Comparison of ENCODE assay signal across 19 cellular contexts in the genomic region with DNA sequence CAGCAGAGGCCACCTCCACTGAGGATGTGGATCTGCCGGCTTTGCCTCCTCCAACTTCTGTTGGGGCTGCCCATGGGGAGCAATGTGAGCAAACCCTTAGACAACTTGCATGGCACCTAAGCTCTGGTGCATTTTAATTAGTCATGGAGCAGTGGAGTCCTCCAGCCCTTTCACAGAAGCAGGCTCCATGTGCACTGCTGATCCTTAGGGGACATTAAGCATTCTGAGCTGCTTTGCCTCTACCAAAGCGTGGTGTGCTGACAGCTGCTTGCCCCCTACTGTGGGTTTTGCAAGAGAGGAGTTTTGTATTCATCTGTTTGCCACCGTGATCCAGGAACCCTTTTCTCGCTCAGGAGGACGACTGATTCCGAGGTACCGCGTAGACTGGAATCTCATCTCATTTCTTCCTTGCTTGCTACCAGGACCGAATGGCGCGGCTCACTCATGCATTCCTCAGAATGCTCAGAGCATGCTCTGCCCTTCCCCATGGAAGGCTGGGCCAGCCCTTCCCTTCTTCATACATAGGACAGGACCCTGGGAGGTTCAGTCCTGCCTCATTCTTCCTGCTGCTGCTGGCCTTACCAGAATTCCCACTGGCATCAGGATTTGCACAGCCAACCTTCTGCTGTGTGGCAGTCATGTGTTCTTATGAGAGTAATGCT.
DNase-seq lines count a peak whose midpoint lies in the region; ATAC-seq and TF ChIP-seq lines count a peak whose summit lies in the region.
"Had no signal": no experiment of that assay in that cellular context is flagged by ENCODE, and none has a peak within 500 bp of the region (broad histone marks: within the 10 kb centered on the region; RNA-seq: fewer than 3 reads in every experiment).

No MANE protein-coding gene starts in this region.

- no peak overlapping the region for H3K9ac ChIP-seq in neural progenitor cell

- peaks cover 14% of the 10 kb centered on the region for H3K4me1 ChIP-seq in GM23338 (ENCODE audit: insufficient read depth)
- H3K4me1 ChIP-seq in neural progenitor cell: peaks cover 22% of the 10 kb centered on the region
- H3K4me1 ChIP-seq: SJSA1 had no signal

- peak; percentile 54 for ATAC-seq in GM23338
- ATAC-seq in GM18502 (IDR thresholded peaks at IDR 0.05; ENCODE audit: poor library complexity, unreplicated experiment): no peak
- ATAC-seq: T-helper 17 cell had no signal

- H3K79me2 ChIP-seq in GM23338 (replicated peaks; ENCODE audit: insufficient read depth) (no peaks in the 10 kb centered on the region), neural progenitor cell (ENCODE audit: low read depth) (no peaks in the 10 kb centered on the region)

- no peak overlapping the region for H2AFZ ChIP-seq in GM23338
- no peak overlapping the region for H2AFZ ChIP-seq in neural progenitor cell (replicated peaks)
- H2AFZ ChIP-seq: PC-9 had no signal

- peaks cover 17% of the 10 kb centered on the region for H3K4me1 Mint-ChIP-seq in GM23338
- peaks cover 16% of the 10 kb centered on the region for H3K4me1 Mint-ChIP-seq in neural progenitor cell
- H3K4me1 Mint-ChIP-seq: T-helper 17 cell had no signal

- H3F3A ChIP-seq in GM23338 (replicated peaks; ENCODE audit: low read depth) (no peaks in the 10 kb centered on the region), neural progenitor cell (ENCODE audit: low read depth) (peaks cover 9% of the 10 kb centered on the region)

- DNase-seq in GM23338 (ENCODE audit: low spot score): no peak
- peak; percentile 0 for DNase-seq in MV-4-11 (lab: John Stamatoyannopoulos, UW)
- DNase-seq in WERI-Rb-1: peak; percentile 35
- peak; percentile 29 for DNase-seq in neural progenitor cell (ENCODE audit: low spot score)
- no peak for DNase-seq in NCI-H524 treated with DMSO at 0.1 percent for 48 hours (lab: John Stamatoyannopoulos, UW)
- no peak for DNase-seq in HuH-7 (ENCODE audit: low spot score)
- DNase-seq: AML-193, H9, Karpas-422, NCI-H1048, NCI-H1694 treated with DMSO at 0.1 percent for 48 hours, NCI-H446, NCI-H82, PC-9, T-helper 17 cell had no signal

- H3K36me3 ChIP-seq in GM23338 (ENCODE audit: insufficient read depth) (no peaks in the 10 kb centered on the region), WERI-Rb-1 (no peaks in the 10 kb centered on the region), neural progenitor cell (no peaks in the 10 kb centered on the region)
- H3K36me3 ChIP-seq: SJSA1 had no signal

- H3K9me3 Mint-ChIP-seq in GM23338: no peaks in the 10 kb centered on the region
- H3K9me3 Mint-ChIP-seq in neural progenitor cell: no peaks in the 10 kb centered on the region
- H3K9me3 Mint-ChIP-seq: H9, IgD-negative memory B cell had no signal

- H3K27me3 ChIP-seq in GM23338 (ENCODE audit: insufficient read depth) (no peaks in the 10 kb centered on the region), WERI-Rb-1 (ENCODE audit: insufficient read depth, low read depth, severe bottlenecking) (no peaks in the 10 kb centered on the region), neural progenitor cell (no peaks in the 10 kb centered on the region)
- H3K27me3 ChIP-seq: SJSA1 had no signal

- H3K4me3 ChIP-seq in GM23338 (no peak overlapping the region), WERI-Rb-1 (ENCODE audit: low read depth, low read length) (no peak overlapping the region), neural progenitor cell (no peak overlapping the region)
- H3K4me3 ChIP-seq: PC-9, SJSA1 had no signal

- H4K20me1 ChIP-seq in GM23338 (replicated peaks; ENCODE audit: insufficient read depth) (no peaks in the 10 kb centered on the region), neural progenitor cell (ENCODE audit: low read depth) (no peaks in the 10 kb centered on the region)

- H3K9me3 ChIP-seq in WERI-Rb-1 (ENCODE audit: severe bottlenecking): no peaks in the 10 kb centered on the region
- H3K9me3 ChIP-seq in neural progenitor cell (ENCODE audit: low read depth): no peaks in the 10 kb centered on the region
- H3K9me3 ChIP-seq: SJSA1 had no signal

- H3K27me3 Mint-ChIP-seq in GM23338 (ENCODE audit: insufficient read depth, low read depth, poor library complexity): peaks cover 1% of the 10 kb centered on the region
- peaks cover 2% of the 10 kb centered on the region for H3K27me3 Mint-ChIP-seq in neural progenitor cell (ENCODE audit: insufficient read depth, low read depth)
- H3K27me3 Mint-ChIP-seq: IgD-negative memory B cell had no signal

- H3K27ac Mint-ChIP-seq in GM23338 (no peak overlapping the region), neural progenitor cell (no peak overlapping the region)
- H3K27ac Mint-ChIP-seq: H9, IgD-negative memory B cell, T-helper 17 cell had no signal

- H3K27ac ChIP-seq in GM23338 (ENCODE audit: low read depth) (no peak overlapping the region), WERI-Rb-1 (no peak overlapping the region), neural progenitor cell (no peak overlapping the region)
- H3K27ac ChIP-seq: C4-2B, PC-9, SJSA1 had no signal

- H3K36me3 Mint-ChIP-seq in GM23338 (ENCODE audit: low read depth) (no peaks in the 10 kb centered on the region), neural progenitor cell (no peaks in the 10 kb centered on the region)
- H3K36me3 Mint-ChIP-seq: IgD-negative memory B cell had no signal

- H3K4me3 Mint-ChIP-seq in GM23338 (no peak overlapping the region), neural progenitor cell (no peak overlapping the region)
- H3K4me3 Mint-ChIP-seq: H9, IgD-negative memory B cell, T-helper 17 cell had no signal

- no peaks in the 10 kb centered on the region for H3K9me2 ChIP-seq in GM23338 (ENCODE audit: insufficient read depth)

- H3K4me2 ChIP-seq in GM23338: no peak overlapping the region
- peak overlapping the region; percentile 38 for H3K4me2 ChIP-seq in neural progenitor cell
- H3K4me2 ChIP-seq: PC-9 had no signal

- no peak for TF ChIP-seq CTCF in GM23338 (conservative IDR thresholded peaks at IDR 0.05; ENCODE audit: low read depth in 2 of 2)
- TF ChIP-seq CTCF in WERI-Rb-1 (IDR thresholded peaks at IDR 0.05; ENCODE audit: low read depth, low read length): no peak
- TF ChIP-seq CTCF in neural progenitor cell (IDR thresholded peaks at IDR 0.05): no peak

TF ChIP-seq in GM23338, 12 proteins besides CTCF, POLR2A, EP300 and RAD21 (continues in another document):
- TF ChIP-seq ZNF114 (CRISPR knock-in tag; IDR thresholded peaks at IDR 0.05) (no peak), STAT1 (IDR thresholded peaks at IDR 0.05; ENCODE audit: unreplicated experiment) (no peak), ZNF331 (CRISPR knock-in tag; IDR thresholded peaks at IDR 0.05; ENCODE audit: low read depth) (no peak), CREB1 (CRISPR knock-in tag; IDR thresholded peaks at IDR 0.05; ENCODE audit: low read depth) (no peak), JUNB (IDR thresholded peaks at IDR 0.05; ENCODE audit: unreplicated experiment) (no peak), NANOG (IDR thresholded peaks at IDR 0.05; ENCODE audit: borderline replicate concordance) (no peak), EZH2 (IDR thresholded peaks at IDR 0.05; ENCODE audit: low read depth, unreplicated experiment) (no peak)
- TF ChIP-seq, protein P1, sequence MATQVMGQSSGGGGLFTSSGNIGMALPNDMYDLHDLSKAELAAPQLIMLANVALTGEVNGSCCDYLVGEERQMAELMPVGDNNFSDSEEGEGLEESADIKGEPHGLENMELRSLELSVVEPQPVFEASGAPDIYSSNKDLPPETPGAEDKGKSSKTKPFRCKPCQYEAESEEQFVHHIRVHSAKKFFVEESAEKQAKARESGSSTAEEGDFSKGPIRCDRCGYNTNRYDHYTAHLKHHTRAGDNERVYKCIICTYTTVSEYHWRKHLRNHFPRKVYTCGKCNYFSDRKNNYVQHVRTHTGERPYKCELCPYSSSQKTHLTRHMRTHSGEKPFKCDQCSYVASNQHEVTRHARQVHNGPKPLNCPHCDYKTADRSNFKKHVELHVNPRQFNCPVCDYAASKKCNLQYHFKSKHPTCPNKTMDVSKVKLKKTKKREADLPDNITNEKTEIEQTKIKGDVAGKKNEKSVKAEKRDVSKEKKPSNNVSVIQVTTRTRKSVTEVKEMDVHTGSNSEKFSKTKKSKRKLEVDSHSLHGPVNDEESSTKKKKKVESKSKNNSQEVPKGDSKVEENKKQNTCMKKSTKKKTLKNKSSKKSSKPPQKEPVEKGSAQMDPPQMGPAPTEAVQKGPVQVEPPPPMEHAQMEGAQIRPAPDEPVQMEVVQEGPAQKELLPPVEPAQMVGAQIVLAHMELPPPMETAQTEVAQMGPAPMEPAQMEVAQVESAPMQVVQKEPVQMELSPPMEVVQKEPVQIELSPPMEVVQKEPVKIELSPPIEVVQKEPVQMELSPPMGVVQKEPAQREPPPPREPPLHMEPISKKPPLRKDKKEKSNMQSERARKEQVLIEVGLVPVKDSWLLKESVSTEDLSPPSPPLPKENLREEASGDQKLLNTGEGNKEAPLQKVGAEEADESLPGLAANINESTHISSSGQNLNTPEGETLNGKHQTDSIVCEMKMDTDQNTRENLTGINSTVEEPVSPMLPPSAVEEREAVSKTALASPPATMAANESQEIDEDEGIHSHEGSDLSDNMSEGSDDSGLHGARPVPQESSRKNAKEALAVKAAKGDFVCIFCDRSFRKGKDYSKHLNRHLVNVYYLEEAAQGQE (IDR thresholded peaks at IDR 0.05; ENCODE audit: unreplicated experiment): no peak

Comparison
In these comparisons a context has a peak if more than half of its experiments do, and no peak if none do; other contexts are left out.
1. DNase-seq: peak in MV-4-11 (single experiment), WERI-Rb-1 (single experiment) and neural progenitor cell (single experiment); none in GM23338 (single experiment), NCI-H524 treated with DMSO at 0.1 percent for 48 hours (single experiment) and HuH-7 (single experiment).